In the genomic region with DNA sequence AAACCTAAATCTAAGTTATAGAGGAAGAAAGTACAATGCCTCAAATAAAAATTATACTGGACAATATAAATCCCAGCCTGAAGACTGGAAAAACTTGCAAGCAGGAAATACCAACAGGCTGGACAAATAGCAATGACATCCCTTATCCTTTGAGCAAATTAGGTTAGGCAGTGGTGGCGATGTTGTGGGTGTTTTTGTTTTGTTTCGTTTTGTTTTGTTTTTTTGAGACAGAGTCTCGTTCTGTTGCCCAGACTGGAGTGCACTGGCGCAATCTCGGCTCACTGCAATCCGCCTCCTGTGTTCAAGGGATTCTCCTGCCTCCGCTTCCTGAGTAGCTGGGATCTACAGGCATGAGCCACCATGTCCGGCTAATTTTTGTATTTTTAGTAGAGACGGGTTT, we compare ENCODE assay signal across 1 cellular context.
TF ChIP-seq lines count a peak whose summit lies in the region.

No MANE protein-coding gene starts in this region.

TF ChIP-seq in K562, 482 proteins besides CTCF, POLR2A, EP300 and RAD21 (continued from another document):
- TF ChIP-seq, protein P1, sequence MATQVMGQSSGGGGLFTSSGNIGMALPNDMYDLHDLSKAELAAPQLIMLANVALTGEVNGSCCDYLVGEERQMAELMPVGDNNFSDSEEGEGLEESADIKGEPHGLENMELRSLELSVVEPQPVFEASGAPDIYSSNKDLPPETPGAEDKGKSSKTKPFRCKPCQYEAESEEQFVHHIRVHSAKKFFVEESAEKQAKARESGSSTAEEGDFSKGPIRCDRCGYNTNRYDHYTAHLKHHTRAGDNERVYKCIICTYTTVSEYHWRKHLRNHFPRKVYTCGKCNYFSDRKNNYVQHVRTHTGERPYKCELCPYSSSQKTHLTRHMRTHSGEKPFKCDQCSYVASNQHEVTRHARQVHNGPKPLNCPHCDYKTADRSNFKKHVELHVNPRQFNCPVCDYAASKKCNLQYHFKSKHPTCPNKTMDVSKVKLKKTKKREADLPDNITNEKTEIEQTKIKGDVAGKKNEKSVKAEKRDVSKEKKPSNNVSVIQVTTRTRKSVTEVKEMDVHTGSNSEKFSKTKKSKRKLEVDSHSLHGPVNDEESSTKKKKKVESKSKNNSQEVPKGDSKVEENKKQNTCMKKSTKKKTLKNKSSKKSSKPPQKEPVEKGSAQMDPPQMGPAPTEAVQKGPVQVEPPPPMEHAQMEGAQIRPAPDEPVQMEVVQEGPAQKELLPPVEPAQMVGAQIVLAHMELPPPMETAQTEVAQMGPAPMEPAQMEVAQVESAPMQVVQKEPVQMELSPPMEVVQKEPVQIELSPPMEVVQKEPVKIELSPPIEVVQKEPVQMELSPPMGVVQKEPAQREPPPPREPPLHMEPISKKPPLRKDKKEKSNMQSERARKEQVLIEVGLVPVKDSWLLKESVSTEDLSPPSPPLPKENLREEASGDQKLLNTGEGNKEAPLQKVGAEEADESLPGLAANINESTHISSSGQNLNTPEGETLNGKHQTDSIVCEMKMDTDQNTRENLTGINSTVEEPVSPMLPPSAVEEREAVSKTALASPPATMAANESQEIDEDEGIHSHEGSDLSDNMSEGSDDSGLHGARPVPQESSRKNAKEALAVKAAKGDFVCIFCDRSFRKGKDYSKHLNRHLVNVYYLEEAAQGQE (CRISPR knock-in tag; IDR thresholded peaks at IDR 0.05; ENCODE audit: low read depth) = no peak
- TF ChIP-seq ZKSCAN1 (IDR thresholded peaks at IDR 0.05; ENCODE audit: low read depth, low read length) (no peak), MAZ (CRISPR knock-in tag; conservative IDR thresholded peaks at IDR 0.05 in 1 of 2, IDR thresholded peaks at IDR 0.05 in 1 of 2) (no peak), SRSF7 (optimal IDR thresholded peaks at IDR 0.05; ENCODE audit: low read depth, low read length) (no peak), MCM3 (IDR thresholded peaks at IDR 0.05) (0 out of 2 replicates have a peak, but pooled peaks have one; percentile 32)
- TF ChIP-seq, protein P2, sequence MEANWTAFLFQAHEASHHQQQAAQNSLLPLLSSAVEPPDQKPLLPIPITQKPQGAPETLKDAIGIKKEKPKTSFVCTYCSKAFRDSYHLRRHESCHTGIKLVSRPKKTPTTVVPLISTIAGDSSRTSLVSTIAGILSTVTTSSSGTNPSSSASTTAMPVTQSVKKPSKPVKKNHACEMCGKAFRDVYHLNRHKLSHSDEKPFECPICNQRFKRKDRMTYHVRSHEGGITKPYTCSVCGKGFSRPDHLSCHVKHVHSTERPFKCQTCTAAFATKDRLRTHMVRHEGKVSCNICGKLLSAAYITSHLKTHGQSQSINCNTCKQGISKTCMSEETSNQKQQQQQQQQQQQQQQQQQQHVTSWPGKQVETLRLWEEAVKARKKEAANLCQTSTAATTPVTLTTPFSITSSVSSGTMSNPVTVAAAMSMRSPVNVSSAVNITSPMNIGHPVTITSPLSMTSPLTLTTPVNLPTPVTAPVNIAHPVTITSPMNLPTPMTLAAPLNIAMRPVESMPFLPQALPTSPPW (CRISPR knock-in tag; IDR thresholded peaks at IDR 0.05) = no peak
- TF ChIP-seq, protein P3, sequence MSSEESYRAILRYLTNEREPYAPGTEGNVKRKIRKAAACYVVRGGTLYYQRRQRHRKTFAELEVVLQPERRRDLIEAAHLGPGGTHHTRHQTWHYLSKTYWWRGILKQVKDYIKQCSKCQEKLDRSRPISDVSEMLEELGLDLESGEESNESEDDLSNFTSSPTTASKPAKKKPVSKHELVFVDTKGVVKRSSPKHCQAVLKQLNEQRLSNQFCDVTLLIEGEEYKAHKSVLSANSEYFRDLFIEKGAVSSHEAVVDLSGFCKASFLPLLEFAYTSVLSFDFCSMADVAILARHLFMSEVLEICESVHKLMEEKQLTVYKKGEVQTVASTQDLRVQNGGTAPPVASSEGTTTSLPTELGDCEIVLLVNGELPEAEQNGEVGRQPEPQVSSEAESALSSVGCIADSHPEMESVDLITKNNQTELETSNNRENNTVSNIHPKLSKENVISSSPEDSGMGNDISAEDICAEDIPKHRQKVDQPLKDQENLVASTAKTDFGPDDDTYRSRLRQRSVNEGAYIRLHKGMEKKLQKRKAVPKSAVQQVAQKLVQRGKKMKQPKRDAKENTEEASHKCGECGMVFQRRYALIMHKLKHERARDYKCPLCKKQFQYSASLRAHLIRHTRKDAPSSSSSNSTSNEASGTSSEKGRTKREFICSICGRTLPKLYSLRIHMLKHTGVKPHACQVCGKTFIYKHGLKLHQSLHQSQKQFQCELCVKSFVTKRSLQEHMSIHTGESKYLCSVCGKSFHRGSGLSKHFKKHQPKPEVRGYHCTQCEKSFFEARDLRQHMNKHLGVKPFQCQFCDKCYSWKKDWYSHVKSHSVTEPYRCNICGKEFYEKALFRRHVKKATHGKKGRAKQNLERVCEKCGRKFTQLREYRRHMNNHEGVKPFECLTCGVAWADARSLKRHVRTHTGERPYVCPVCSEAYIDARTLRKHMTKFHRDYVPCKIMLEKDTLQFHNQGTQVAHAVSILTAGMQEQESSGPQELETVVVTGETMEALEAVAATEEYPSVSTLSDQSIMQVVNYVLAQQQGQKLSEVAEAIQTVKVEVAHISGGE (CRISPR knock-in tag; IDR thresholded peaks at IDR 0.05) = no peak
- TF ChIP-seq, protein P4, sequence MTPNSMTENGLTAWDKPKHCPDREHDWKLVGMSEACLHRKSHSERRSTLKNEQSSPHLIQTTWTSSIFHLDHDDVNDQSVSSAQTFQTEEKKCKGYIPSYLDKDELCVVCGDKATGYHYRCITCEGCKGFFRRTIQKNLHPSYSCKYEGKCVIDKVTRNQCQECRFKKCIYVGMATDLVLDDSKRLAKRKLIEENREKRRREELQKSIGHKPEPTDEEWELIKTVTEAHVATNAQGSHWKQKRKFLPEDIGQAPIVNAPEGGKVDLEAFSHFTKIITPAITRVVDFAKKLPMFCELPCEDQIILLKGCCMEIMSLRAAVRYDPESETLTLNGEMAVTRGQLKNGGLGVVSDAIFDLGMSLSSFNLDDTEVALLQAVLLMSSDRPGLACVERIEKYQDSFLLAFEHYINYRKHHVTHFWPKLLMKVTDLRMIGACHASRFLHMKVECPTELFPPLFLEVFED (CRISPR knock-in tag; conservative IDR thresholded peaks at IDR 0.05) = 0 out of 2 replicates have a peak, but pooled peaks have one; percentile 26
